ENCODE assay signal across 8 cellular contexts in the genomic region with DNA sequence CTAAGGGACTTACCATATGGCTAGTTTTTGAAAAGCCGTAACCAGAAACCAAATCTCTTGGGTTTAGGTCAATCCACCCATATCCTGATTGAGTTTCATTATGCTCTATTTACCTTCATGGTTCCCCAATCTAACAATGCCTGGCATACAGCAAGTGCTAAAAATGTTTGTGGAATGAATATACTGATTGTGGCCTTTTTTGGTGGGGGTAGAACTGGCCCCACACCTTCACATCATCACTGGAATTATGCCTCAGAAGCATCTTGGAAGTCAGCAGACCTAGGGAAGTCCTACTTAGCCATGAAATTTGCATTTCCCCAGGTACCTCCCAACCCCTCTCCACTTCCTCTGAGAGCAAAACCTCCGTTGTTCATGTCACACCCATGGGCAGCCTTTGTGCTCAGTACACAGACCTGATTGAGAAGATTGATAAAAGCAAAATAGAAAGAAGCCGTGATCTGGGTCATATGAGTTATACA. TPM values are rescaled to one million over a fixed set of nuclear protein-coding genes. Genes with fewer than 3 reads are reported as not detected.
A peak's percentile ranks its signal among the peaks of the same experiment; 100 is the strongest.
DNase-seq lines count a peak whose midpoint lies in the region; ATAC-seq and TF ChIP-seq lines count a peak whose summit lies in the region.

No MANE protein-coding gene starts in this region.

- H3K27ac ChIP-seq in CD4-positive, CD25-positive, alpha-beta regulatory T cell (ENCODE audit: insufficient read depth, low read length, poor library complexity, severe bottlenecking), result peak overlapping the region; percentile 77

- H3K36me3 Mint-ChIP-seq in CD4-positive, CD25-positive, alpha-beta regulatory T cell, result peaks cover 5% of the 10 kb centered on the region
- peaks cover 6% of the 10 kb centered on the region for H3K36me3 Mint-ChIP-seq in activated naive CD4-positive, alpha-beta T cell treated with anti-CD3 and anti-CD28 coated beads, Interleukin-2, amount 50 U/mL, for 24 hours

- POLR2A ChIA-PET in GM10248 (lab: Yijun Ruan, JAX), result no interaction called here

- CTCF ChIA-PET in GM10248 (lab: Yijun Ruan, JAX), result interaction anchor here (0.9 to 3.4 kb wide), 6 partner anchors 8 to 326 kb away, joined by 3 to 28 read pairs (median 5); no protein-coding TSS in a partner anchor

- TF ChIP-seq CTCF in GM10248 (IDR thresholded peaks at IDR 0.05; ENCODE audit: control extremely low read depth, extremely low read depth, low read depth, missing control alignments), result no peak

- peaks cover 46% of the 10 kb centered on the region for H3K4me1 ChIP-seq in CD4-positive, CD25-positive, alpha-beta regulatory T cell (ENCODE audit: control insufficient read depth, insufficient read depth, low read length, poor library complexity, severe bottlenecking)

- H3K4me3 Mint-ChIP-seq in CD4-positive, CD25-positive, alpha-beta regulatory T cell, result peak overlapping the region; percentile 29 to 80 (median 73)
- H3K4me3 Mint-ChIP-seq in activated naive CD4-positive, alpha-beta T cell treated with anti-CD3 and anti-CD28 coated beads, Interleukin-2, amount 50 U/mL, for 24 hours, result peak overlapping the region; percentile 64

- peaks cover 45 to 80% (median 55%) of the 10 kb centered on the region in 4 donors for H3K4me1 Mint-ChIP-seq in CD4-positive, CD25-positive, alpha-beta regulatory T cell
- peaks cover 80% of the 10 kb centered on the region for H3K4me1 Mint-ChIP-seq in activated naive CD4-positive, alpha-beta T cell treated with anti-CD3 and anti-CD28 coated beads, Interleukin-2, amount 50 U/mL, for 24 hours

- H3K27ac Mint-ChIP-seq in CD4-positive, CD25-positive, alpha-beta regulatory T cell, result peak overlapping the region; percentile 79 to 95 (median 86)
- H3K27ac Mint-ChIP-seq in activated naive CD4-positive, alpha-beta T cell treated with anti-CD3 and anti-CD28 coated beads, Interleukin-2, amount 50 U/mL, for 24 hours, result peak overlapping the region; percentile 88

- no peaks in the 10 kb centered on the region for H3K27me3 ChIP-seq in CD4-positive, CD25-positive, alpha-beta regulatory T cell (ENCODE audit: control insufficient read depth, insufficient read depth, low read length)

- peak in 2 of 3 donors; percentile 56 to 86 for DNase-seq in CD4-positive, CD25-positive, alpha-beta regulatory T cell
- DNase-seq in GM10248 (ENCODE audit: extremely low spot score), result no peak
- DNase-seq in DMS153 (lab: John Stamatoyannopoulos, UW), result no peak
- no peak for DNase-seq in NCI-H82 (lab: John Stamatoyannopoulos, UW)

- H3K9me3 Mint-ChIP-seq in CD4-positive, CD25-positive, alpha-beta regulatory T cell, result peaks cover 0 to 5% (median 1%) of the 10 kb centered on the region in 7 donors
- no peaks in the 10 kb centered on the region for H3K9me3 Mint-ChIP-seq in activated naive CD4-positive, alpha-beta T cell treated with anti-CD3 and anti-CD28 coated beads, Interleukin-2, amount 50 U/mL, for 24 hours

- peak overlapping the region; percentile 74 for H3K4me3 ChIP-seq in CD4-positive, CD25-positive, alpha-beta regulatory T cell (ENCODE audit: low read depth, low read length)

- ATAC-seq in CD4-positive, CD25-positive, alpha-beta regulatory T cell (ENCODE audit: low read depth in 2 of 2), result peak; percentile 83 to 92
- ATAC-seq in GM19043 (IDR thresholded peaks at IDR 0.05; ENCODE audit: low read depth, unreplicated experiment), result peak; percentile 63
- peak; percentile 77 for ATAC-seq in HG03097 (IDR thresholded peaks at IDR 0.05; ENCODE audit: low FRiP score, unreplicated experiment)
- no peak for ATAC-seq in GM18519 (IDR thresholded peaks at IDR 0.05; ENCODE audit: low FRiP score, unreplicated experiment)

- H3K27me3 Mint-ChIP-seq in CD4-positive, CD25-positive, alpha-beta regulatory T cell, result no peaks in the 10 kb centered on the region
- H3K27me3 Mint-ChIP-seq in activated naive CD4-positive, alpha-beta T cell treated with anti-CD3 and anti-CD28 coated beads, Interleukin-2, amount 50 U/mL, for 24 hours, result no peaks in the 10 kb centered on the region

- no peaks in the 10 kb centered on the region for H3K36me3 ChIP-seq in CD4-positive, CD25-positive, alpha-beta regulatory T cell (ENCODE audit: control insufficient read depth, insufficient read depth, low read length)

- no peaks in the 10 kb centered on the region for H3K9me3 ChIP-seq in CD4-positive, CD25-positive, alpha-beta regulatory T cell (ENCODE audit: control insufficient read depth in 2 of 2, low read length in 2 of 2)

RNA-seq across cellular contexts. Expression of gene SLAMF1, which starts 17.8 kb away (rescaled TPM):
- 70.3 TPM for total RNA-seq in CD4-positive, CD25-positive, alpha-beta regulatory T cell
- 10 to 100 TPM; 33.5 to 45.4 (median 39.5) TPM for polyA plus RNA-seq in CD4-positive, CD25-positive, alpha-beta regulatory T cell

RNA-seq across cellular contexts. Expression of gene CD48, which starts 47.0 kb away (rescaled TPM):
- total RNA-seq in CD4-positive, CD25-positive, alpha-beta regulatory T cell, result 290 TPM
- 100 to 1,000 TPM; 196 to 269 (median 240) TPM for polyA plus RNA-seq in CD4-positive, CD25-positive, alpha-beta regulatory T cell

Comparison
In these comparisons a context has a peak if more than half of its experiments do, and no peak if none do; other contexts are left out.
1. DNase-seq: peak in CD4-positive, CD25-positive, alpha-beta regulatory T cell (2 of 3); none in GM10248 (single experiment), DMS153 (single experiment) and NCI-H82 (single experiment).